19 cellular contexts compared by ENCODE assay signal in genomic region chr3:56410576-56410975, GRCh38. TPM values are rescaled to one million over a fixed set of nuclear protein-coding genes. Genes with fewer than 3 reads are reported as not detected.
"Had no signal": no experiment of that assay in that cellular context is flagged by ENCODE, and none has a peak within 500 bp of the region (broad histone marks: within the 10 kb centered on the region; RNA-seq: fewer than 3 reads in every experiment).

No MANE protein-coding gene starts in this region.

- H3K27ac ChIP-seq: SJSA1, SK-N-MC had no signal

- H3K27me3 ChIP-seq: SJSA1 had no signal

- H3K36me3 Mint-ChIP-seq: IgD-negative memory B cell had no signal

- H3K4me1 ChIP-seq: SJSA1 had no signal

- ATAC-seq: K562 had no signal

- H3K36me3 ChIP-seq: SJSA1 had no signal

- DNase-seq: MV-4-11, NCI-H1048, NCI-H1105, NCI-H1417, NCI-H1436 treated with DMSO at 0.1 percent for 48 hours, NCI-H1694, NCI-H187 treated with DMSO at 0.1 percent for 48 hours, NCI-H2029 treated with DMSO at 0.1 percent for 48 hours, NCI-H2171 treated with DMSO at 0.1 percent for 48 hours, NCI-H524, NCI-H526 treated with DMSO at 0.1 percent for 48 hours, NCI-H748 treated with DMSO at 0.1 percent for 48 hours, Right ventricle myocardium superior, RPMI8226, SIG-M5 had no signal

- H3K4me1 Mint-ChIP-seq: IgD-negative memory B cell had no signal

- H3K27ac Mint-ChIP-seq: IgD-negative memory B cell had no signal

- H3K9me3 ChIP-seq: SJSA1 had no signal

- H3K4me3 ChIP-seq: K562, SJSA1, SK-N-MC had no signal

RNA-seq across cellular contexts. Expression of gene ERC2, which starts 57.7 kb away (rescaled TPM):
- polyA plus RNA-seq: IgD-negative memory B cell had no signal
